Comparison of ENCODE assay signal across 20 cellular contexts in genomic region chr5:119179857-119180641, GRCh38.
DNase-seq lines count a peak whose midpoint lies in the region; ATAC-seq and TF ChIP-seq lines count a peak whose summit lies in the region.
"Had no signal": no experiment of that assay in that cellular context is flagged by ENCODE, and none has a peak within 500 bp of the region (broad histone marks: within the 10 kb centered on the region; RNA-seq: fewer than 3 reads in every experiment).

No MANE protein-coding gene starts in this region.

- 95 to 96% methylated on average over 1 of the region's 1 CpG for WGBS in GM23248 (ENCODE audit: low coverage in 1 of 2, low lambda C conversion rate in 2 of 2, missing lambda C conversion rate in 2 of 2), 2 experiments

- no peaks in the 10 kb centered on the region for H3K9me3 Mint-ChIP-seq in T-cell
- H3K9me3 Mint-ChIP-seq: activated naive CD4-positive, alpha-beta T cell treated with anti-CD3 and anti-CD28 coated beads, Interleukin-2, amount 50 U/mL, for 24 hours had no signal

- H3K27me3 ChIP-seq in GM23248 (replicated peaks; ENCODE audit: insufficient read depth) (no peaks in the 10 kb centered on the region), osteoblast (ENCODE audit: insufficient read depth, low read length) (no peaks in the 10 kb centered on the region)
- H3K27me3 ChIP-seq: esophagus squamous epithelium, SJCRH30 had no signal

- H3F3A ChIP-seq in GM23248 (ENCODE audit: insufficient read depth), result no peaks in the 10 kb centered on the region

- no peaks in the 10 kb centered on the region for H3K9me3 ChIP-seq in GM23248 (ENCODE audit: low read depth)
- no peaks in the 10 kb centered on the region for H3K9me3 ChIP-seq in osteoblast (ENCODE audit: low read depth, low read length)
- H3K9me3 ChIP-seq: esophagus squamous epithelium, SJCRH30, thoracic aorta had no signal

- in situ Hi-C loops in GM23248 (cut with MboI), result no loop called here
- in situ Hi-C loops in astrocyte of the spinal cord (cut with HindIII; ENCODE audit: low sequenced_read_pairs), result no loop called here

- no peak overlapping the region for H3K9ac ChIP-seq in GM23248

- H2AFZ ChIP-seq in GM23248, result no peak overlapping the region
- H2AFZ ChIP-seq in osteoblast (ENCODE audit: low read length), result no peak overlapping the region

- H3K4me1 Mint-ChIP-seq in T-cell, result peaks cover 0 to 5% (median 2%) of the 10 kb centered on the region in 3 donors

- H3K4me3 Mint-ChIP-seq in T-cell, result no peak overlapping the region
- H3K4me3 Mint-ChIP-seq: activated naive CD4-positive, alpha-beta T cell treated with anti-CD3 and anti-CD28 coated beads, Interleukin-2, amount 50 U/mL, for 24 hours; IgD-negative memory B cell had no signal

- POLR2A ChIA-PET in T-cell (lab: Charles Lee), result interaction anchor here in 1 of 2 donors (0.6 kb wide), 1 partner anchor 230 kb away, joined by 6 read pairs; no protein-coding TSS in a partner anchor

- H4K20me1 ChIP-seq in GM23248 (ENCODE audit: insufficient read depth) (no peaks in the 10 kb centered on the region), osteoblast (ENCODE audit: insufficient read depth, low read length) (no peaks in the 10 kb centered on the region)

- H3K4me1 ChIP-seq in GM23248 (ENCODE audit: insufficient read depth) (no peaks in the 10 kb centered on the region), osteoblast (ENCODE audit: insufficient read depth, low read length) (peaks cover 5% of the 10 kb centered on the region)
- H3K4me1 ChIP-seq: esophagus squamous epithelium, SJCRH30 had no signal

- intact Hi-C loops in cardiac septum (cut with DNase I), result no loop called here

- H3K27ac Mint-ChIP-seq in T-cell, result no peak overlapping the region
- H3K27ac Mint-ChIP-seq: IgD-negative memory B cell had no signal

- peak; percentile 20 for DNase-seq in GM23248
- peak; percentile 37 for DNase-seq in M059J (ENCODE audit: low read depth)
- peak; percentile 24 for DNase-seq in astrocyte of the spinal cord (ENCODE audit: low read depth, low spot score)
- peak; percentile 10 for DNase-seq in osteoblast (ENCODE audit: insufficient read length, low spot score, missing footprints)
- no peak for DNase-seq in T-cell
- no peak for DNase-seq in NCI-H446 treated with DMSO at 0.1 percent for 48 hours (lab: John Stamatoyannopoulos, UW)
- DNase-seq in NCI-H1436 treated with DMSO at 0.1 percent for 48 hours (lab: John Stamatoyannopoulos, UW), result no peak
- DNase-seq in cardiac septum (ENCODE audit: low spot score), result no peak
- DNase-seq: activated CD4-positive, alpha-beta T cell treated with anti-CD3 and anti-CD28 coated beads, Interleukin-2, amount 50 U/mL, for 4 hours; activated T-cell treated with anti-CD3 and anti-CD28 coated beads, Interleukin-2, amount 50 U/mL, for 1 hour; esophagus squamous epithelium; hypothalamus; NCI-H1417 treated with DMSO at 0.1 percent for 48 hours; NCI-H226; stimulated activated CD4-positive, alpha-beta T cell treated with anti-CD3 and anti-CD28 coated beads, Interleukin-2, amount 100 ng/mL, for 48 hours; T-helper 9 cell had no signal

- H3K27ac ChIP-seq in GM23248, result no peak overlapping the region
- no peak overlapping the region for H3K27ac ChIP-seq in osteoblast (ENCODE audit: low read depth, low read length)
- H3K27ac ChIP-seq: esophagus squamous epithelium, SJCRH30, thoracic aorta had no signal

- H3K36me3 ChIP-seq in GM23248 (ENCODE audit: low read depth), result peaks cover 15% of the 10 kb centered on the region; the same call in 1 of the 2 replicates
- H3K36me3 ChIP-seq in osteoblast (ENCODE audit: insufficient read depth, low read length), result no peaks in the 10 kb centered on the region

- no peaks in the 10 kb centered on the region for H3K9me2 ChIP-seq in GM23248 (ENCODE audit: insufficient read depth)

- no peaks in the 10 kb centered on the region for H3K79me2 ChIP-seq in GM23248 (ENCODE audit: insufficient read depth)
- H3K79me2 ChIP-seq in osteoblast (ENCODE audit: insufficient read depth, low read length), result no peaks in the 10 kb centered on the region

- peaks cover 33% of the 10 kb centered on the region for H3K36me3 Mint-ChIP-seq in T-cell

- no peak for ATAC-seq in T-cell (replicated peaks in 1 of 4)

- no peak overlapping the region for H3K4me3 ChIP-seq in GM23248
- H3K4me3 ChIP-seq in astrocyte of the spinal cord (ENCODE audit: low read depth, low read length), result no peak overlapping the region
- H3K4me3 ChIP-seq in osteoblast (ENCODE audit: insufficient read depth, low read length), result no peak overlapping the region
- H3K4me3 ChIP-seq: esophagus squamous epithelium, SJCRH30, thoracic aorta had no signal

- H3K27me3 Mint-ChIP-seq in T-cell, result no peaks in the 10 kb centered on the region
- H3K27me3 Mint-ChIP-seq: activated naive CD4-positive, alpha-beta T cell treated with anti-CD3 and anti-CD28 coated beads, Interleukin-2, amount 50 U/mL, for 24 hours; IgD-negative memory B cell had no signal

- H3K4me2 ChIP-seq in GM23248 (ENCODE audit: unreplicated experiment) (no peak overlapping the region), osteoblast (ENCODE audit: insufficient read depth, low read length) (no peak overlapping the region)

- CTCF ChIA-PET in T-cell (lab: Charles Lee), result interaction anchor here in 1 of 2 donors (0.6 kb wide), 1 partner anchor 31 kb away, joined by 4 read pairs; no protein-coding TSS in a partner anchor

- TF ChIP-seq CTCF in astrocyte of the spinal cord (IDR thresholded peaks at IDR 0.05; ENCODE audit: low read depth, low read length) (no peak), osteoblast (IDR thresholded peaks at IDR 0.05; ENCODE audit: extremely low read depth, low read depth, low read length) (no peak)

Comparison
In these comparisons a context has a peak if more than half of its experiments do, and no peak if none do; other contexts are left out.
1. DNase-seq: peak in GM23248 (single experiment), M059J (single experiment), astrocyte of the spinal cord (single experiment) and osteoblast (single experiment); none in T-cell (0 of 34), NCI-H446 treated with DMSO at 0.1 percent for 48 hours (single experiment), NCI-H1436 treated with DMSO at 0.1 percent for 48 hours (single experiment) and cardiac septum (single experiment).